ENCODE assay signal across 15 cellular contexts in genomic region chr2:85523062-85523905, GRCh38. TPM values are rescaled to one million over a fixed set of nuclear protein-coding genes. Genes with fewer than 3 reads are reported as not detected.
DNase-seq lines count a peak whose midpoint lies in the region; ATAC-seq and TF ChIP-seq lines count a peak whose summit lies in the region.
"Had no signal": no experiment of that assay in that cellular context is flagged by ENCODE, and none has a peak within 500 bp of the region (broad histone marks: within the 10 kb centered on the region; RNA-seq: fewer than 3 reads in every experiment).

No MANE protein-coding gene starts in this region.

- H3K27me3 ChIP-seq in BE2C = no peaks in the 10 kb centered on the region
- no peaks in the 10 kb centered on the region for H3K27me3 ChIP-seq in heart right ventricle
- no peaks in the 10 kb centered on the region for H3K27me3 ChIP-seq in tibial nerve
- H3K27me3 ChIP-seq in Karpas-422 (ENCODE audit: low read length) = no peaks in the 10 kb centered on the region

- no peak overlapping the region for H3K4me3 Mint-ChIP-seq in osteocyte (ENCODE audit: unreplicated experiment)

- no peak overlapping the region for H3K4me2 ChIP-seq in Karpas-422 (ENCODE audit: low read depth, low read length, poor library complexity, severe bottlenecking)

- no peaks in the 10 kb centered on the region for H4K20me1 ChIP-seq in Karpas-422 (ENCODE audit: insufficient read depth, low read depth, low read length)

- H2AFZ ChIP-seq in Karpas-422 (ENCODE audit: low read length) = no peak overlapping the region

- WGBS in heart right ventricle, 2 donors = 75 to 81% methylated on average over 8 of the region's 8 CpGs
- 89 to 90% methylated on average over 8 of the region's 8 CpGs for WGBS in tibial nerve, 2 donors

- H3K27ac ChIP-seq in VCaP (peak overlapping the region; percentile 96), heart right ventricle (peak overlapping the region in 7 of 10 donors; percentile 60 to 76 (median 67)), tibial nerve (peak overlapping the region in 1 of 4 donors; percentile 73), Karpas-422 (ENCODE audit: low read length) (no peak overlapping the region)

- no peak for DNase-seq in BE2C
- DNase-seq in heart right ventricle = no peak
- peak; percentile 49 for DNase-seq in osteocyte (ENCODE audit: extremely low spot score, unreplicated experiment)
- no peak for DNase-seq in tibial nerve (ENCODE audit: low spot score in 2 of 2)
- no peak for DNase-seq in effector CD8-positive, alpha-beta T cell (lab: John Stamatoyannopoulos, UW)
- DNase-seq in Karpas-422 = no peak
- DNase-seq: activated naive CD4-positive, alpha-beta T cell treated with anti-CD3 and anti-CD28 coated beads, Interleukin-2, amount 50 U/mL, for 16 hours; NCI-H1694; NCI-H446; OCI-M1; stimulated activated CD4-positive, alpha-beta T cell treated with anti-CD3 and anti-CD28 coated beads, Interleukin-12 subunit alpha, Interleukin-12 subunit beta, amount 100 ng/mL, for 4 hours; SW 1271 had no signal

- no peaks in the 10 kb centered on the region for H3K9me2 ChIP-seq in Karpas-422 (replicated peaks; ENCODE audit: insufficient read depth, low read length)

- peak overlapping the region; percentile 14 for H3K4me3 ChIP-seq in BE2C (ENCODE audit: low read depth, low read length)
- no peak overlapping the region for H3K4me3 ChIP-seq in heart right ventricle
- H3K4me3 ChIP-seq in tibial nerve = no peak overlapping the region
- no peak overlapping the region for H3K4me3 ChIP-seq in Karpas-422 (ENCODE audit: low read length)

- H3K9me3 ChIP-seq in BE2C = no peaks in the 10 kb centered on the region
- H3K9me3 ChIP-seq in heart right ventricle = no peaks in the 10 kb centered on the region
- H3K9me3 ChIP-seq in tibial nerve = no peaks in the 10 kb centered on the region
- no peaks in the 10 kb centered on the region for H3K9me3 ChIP-seq in Karpas-422 (ENCODE audit: low read length)

- TF ChIP-seq EP300 in tibial nerve (IDR thresholded peaks at IDR 0.05) = no peak

- H3K36me3 ChIP-seq in BE2C = no peaks in the 10 kb centered on the region
- no peaks in the 10 kb centered on the region for H3K36me3 ChIP-seq in heart right ventricle
- no peaks in the 10 kb centered on the region for H3K36me3 ChIP-seq in tibial nerve
- H3K36me3 ChIP-seq in Karpas-422 (ENCODE audit: insufficient read depth, low read length) = no peaks in the 10 kb centered on the region

- H3K27me3 Mint-ChIP-seq in osteocyte (ENCODE audit: unreplicated experiment) = peaks cover 13% of the 10 kb centered on the region

- no peaks in the 10 kb centered on the region for H3K36me3 Mint-ChIP-seq in osteocyte (ENCODE audit: unreplicated experiment)

- no peaks in the 10 kb centered on the region for H3K79me2 ChIP-seq in Karpas-422 (ENCODE audit: low read length)

- H3K4me1 ChIP-seq in BE2C (peaks cover 18% of the 10 kb centered on the region), heart right ventricle (peaks cover 7 to 28% (median 20%) of the 10 kb centered on the region in 9 donors), tibial nerve (peaks cover 0 to 18% (median 9%) of the 10 kb centered on the region in 4 donors), Karpas-422 (ENCODE audit: low read length) (peaks cover 10% of the 10 kb centered on the region)

- no peaks in the 10 kb centered on the region for H3K9me3 Mint-ChIP-seq in osteocyte (ENCODE audit: unreplicated experiment)

- H3K4me1 Mint-ChIP-seq in osteocyte (ENCODE audit: unreplicated experiment) = peaks cover 18% of the 10 kb centered on the region

- intact Hi-C loops in heart right ventricle (cut with DNase I) = no loop called here

- TF ChIP-seq POLR2A in tibial nerve (IDR thresholded peaks at IDR 0.05) = no peak

- H3K27ac Mint-ChIP-seq in osteocyte (ENCODE audit: unreplicated experiment) = no peak overlapping the region

- ATAC-seq in heart right ventricle (peak in 2 of 8 donors; percentile 19 to 53), GM19463 (IDR thresholded peaks at IDR 0.05; ENCODE audit: unreplicated experiment) (no peak)
- ATAC-seq: activated CD4-positive, CD25-positive, alpha-beta regulatory T cell treated with anti-CD3 and anti-CD28 coated beads, Interleukin-2, amount 50 U/mL, for 24 hours had no signal

- TF ChIP-seq CTCF in BE2C (IDR thresholded peaks at IDR 0.05; ENCODE audit: low read depth, low read length) (no peak), VCaP (conservative IDR thresholded peaks at IDR 0.05) (no peak), heart right ventricle (IDR thresholded peaks at IDR 0.05) (no peak), osteocyte (IDR thresholded peaks at IDR 0.05) (no peak), tibial nerve (IDR thresholded peaks at IDR 0.05) (no peak)

- H3K9ac ChIP-seq in Karpas-422 (ENCODE audit: low read length) = no peak overlapping the region

RNA-seq across cellular contexts. Expression of gene MAT2A, which starts 15.7 kb away (rescaled TPM):
- polyA plus RNA-seq in BE2C (2012; ENCODE audit: insufficient read depth, insufficient read length, low read depth) = 983 TPM
- total RNA-seq in heart right ventricle (100 to 1,000 TPM in 8 of 10 donors, 10 to 100 TPM in 2; 94.5 to 460 (median 129) TPM), osteocyte (178 and 183 TPM in 2 replicates), tibial nerve (100 to 1,000 TPM; 139 to 164 (median 145) TPM)
- 10 to 100 TPM; 81.7 to 93.4 TPM for polyA plus RNA-seq in heart right ventricle
- 324 and 544 TPM in 2 replicates for total RNA-seq in Karpas-422 (2014; rRNA removed; shearing (Covaris generic); ENCODE audit: low replicate concordance)

RNA-seq across cellular contexts. Expression of gene GGCX, which starts 38.0 kb away (rescaled TPM):
- 49.8 TPM for polyA plus RNA-seq in BE2C (2012; ENCODE audit: insufficient read depth, insufficient read length, low read depth)
- total RNA-seq in heart right ventricle (10 to 100 TPM; 18.2 to 31.1 (median 21.6) TPM), osteocyte (58.2 and 59.6 TPM in 2 replicates), tibial nerve (10 to 100 TPM; 24.7 to 34.3 (median 27.1) TPM)
- polyA plus RNA-seq in heart right ventricle = 10 to 100 TPM; 14.0 to 24.5 TPM
- total RNA-seq in Karpas-422 (2014; rRNA removed; shearing (Covaris generic); ENCODE audit: low replicate concordance) = 31.6 and 47.0 TPM in 2 replicates

RNA-seq across cellular contexts. Expression of gene VAMP8, which starts 54.1 kb away (rescaled TPM):
- 1.4 TPM for polyA plus RNA-seq in BE2C (2012; ENCODE audit: insufficient read depth, insufficient read length, low read depth)
- total RNA-seq in heart right ventricle (10 to 100 TPM in 5 of 10 donors, 1 to 10 TPM in 5; 4.9 to 56.8 (median 9.2) TPM), osteocyte (3.1 and 3.8 TPM in 2 replicates), tibial nerve (10 to 100 TPM in 2 of 4 donors, 1 to 10 TPM in 2; 4.3 to 24.0 (median 11.8) TPM)
- polyA plus RNA-seq in heart right ventricle = 10 to 100 TPM; 16.4 to 26.6 TPM
- 122 and 141 TPM in 2 replicates for total RNA-seq in Karpas-422 (2014; rRNA removed; shearing (Covaris generic); ENCODE audit: low replicate concordance)
